In the genomic region with DNA sequence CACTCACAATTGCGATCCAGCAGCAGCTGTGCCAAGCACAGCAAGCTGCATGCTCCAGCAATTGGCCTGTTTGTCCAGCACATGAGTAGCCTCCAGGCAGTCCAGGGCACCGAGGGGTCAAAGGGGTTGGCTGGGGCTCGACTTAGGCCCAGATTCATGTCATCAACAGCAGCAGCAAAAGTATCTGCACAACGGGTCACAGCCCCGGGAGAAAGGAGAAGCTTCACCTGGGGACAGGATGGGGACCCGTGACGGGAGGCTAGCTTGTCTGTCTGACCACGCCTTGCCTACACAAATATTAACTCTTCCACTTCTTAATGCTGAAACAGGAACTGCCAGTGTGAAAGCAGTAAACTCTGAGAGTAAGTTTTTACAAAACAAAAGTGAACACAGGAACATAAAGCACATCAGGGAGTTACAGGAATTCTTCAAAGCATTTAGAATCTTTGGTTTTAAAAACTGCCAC, we compare ENCODE assay signal across 8 cellular contexts.
DNase-seq lines count a peak whose midpoint lies in the region; ATAC-seq, FAIRE-seq and TF ChIP-seq lines count a peak whose summit lies in the region.
"Had no signal": no experiment of that assay in that cellular context is flagged by ENCODE, and none has a peak within 500 bp of the region (broad histone marks: within the 10 kb centered on the region; RNA-seq: fewer than 3 reads in every experiment).

No MANE protein-coding gene starts in this region.

- no peak overlapping the region for H3K9ac ChIP-seq in keratinocyte (ENCODE audit: control insufficient read depth, extremely low read depth, insufficient read depth, low read length)

- dilution Hi-C loops in keratinocyte (cut with MboI; ENCODE audit: extremely low pct_ligation_motif_present, low sequenced_read_pairs), result no loop called here

- peak overlapping the region; percentile 6 for H3K27ac Mint-ChIP-seq in HFFc6

- intact Hi-C loops in tibial artery (cut with DNase I; ENCODE audit: low total_unique reads), result no loop called here

- no peak for FAIRE-seq in keratinocyte (lab: Jason Lieb, UNC)

- H3K9me1 ChIP-seq in keratinocyte (ENCODE audit: control insufficient read depth, extremely low read depth, insufficient read depth, low read length), result no peaks in the 10 kb centered on the region

- no peaks in the 10 kb centered on the region for H3K36me3 ChIP-seq in keratinocyte (ENCODE audit: control insufficient read depth in 2 of 2, extremely low read depth in 1 of 2, insufficient read depth in 2 of 2, low read length in 2 of 2)
- H3K36me3 ChIP-seq in tibial artery, result no peaks in the 10 kb centered on the region
- H3K36me3 ChIP-seq: SJSA1 had no signal

- no peak overlapping the region for H3K4me3 Mint-ChIP-seq in HFFc6

- ATAC-seq in GM18867 (IDR thresholded peaks at IDR 0.05; ENCODE audit: unreplicated experiment), result peak; percentile 94

- no peaks in the 10 kb centered on the region for H3K9me3 ChIP-seq in keratinocyte (ENCODE audit: control insufficient read depth, low read depth, low read length)
- H3K9me3 ChIP-seq in tibial artery, result no peaks in the 10 kb centered on the region
- H3K9me3 ChIP-seq: SJSA1 had no signal

- no peaks in the 10 kb centered on the region for H4K20me1 ChIP-seq in keratinocyte (ENCODE audit: control insufficient read depth, extremely low read depth, insufficient read depth, low read length)

- no peaks in the 10 kb centered on the region for H3K36me3 Mint-ChIP-seq in HFFc6 (ENCODE audit: low read depth)

- peaks cover 3% of the 10 kb centered on the region for H3K27me3 Mint-ChIP-seq in HFFc6 (ENCODE audit: insufficient read depth)

- DNase-seq in HFFc6 (no peak), NCI-H510A treated with DMSO at 0.1 percent for 48 hours (lab: John Stamatoyannopoulos, UW) (peak; percentile 31), keratinocyte (ENCODE audit: low read depth, low spot score) (no peak), NCI-H82 (lab: John Stamatoyannopoulos, UW) (no peak), caudate nucleus (lab: John Stamatoyannopoulos, UW) (no peak), tibial artery (no peak)

- H3K27me3 ChIP-seq in keratinocyte (ENCODE audit: control insufficient read depth, extremely low read depth, insufficient read depth, low read length) (no peaks in the 10 kb centered on the region), tibial artery (no peaks in the 10 kb centered on the region)
- H3K27me3 ChIP-seq: SJSA1 had no signal

- TF ChIP-seq CTCF in HFFc6 (IDR thresholded peaks at IDR 0.05) (no peak), keratinocyte (optimal IDR thresholded peaks at IDR 0.05 in 1 of 3, IDR thresholded peaks at IDR 0.05 in 1 of 3, conservative IDR thresholded peaks at IDR 0.05 in 1 of 3; ENCODE audit: extremely low read depth in 1 of 3, insufficient read depth in 2 of 3, low read length in 3 of 3) (no peak), tibial artery (IDR thresholded peaks at IDR 0.05) (no peak)

- H3K4me1 Mint-ChIP-seq in HFFc6 (ENCODE audit: low read depth), result peaks cover 74% of the 10 kb centered on the region

- H3K27ac ChIP-seq in keratinocyte (ENCODE audit: control insufficient read depth, insufficient read depth, low read length) (no peak overlapping the region), caudate nucleus (ENCODE audit: low read depth, low read length) (no peak overlapping the region), tibial artery (no peak overlapping the region)
- H3K27ac ChIP-seq: SJSA1 had no signal

- peak overlapping the region; percentile 39 for H2AFZ ChIP-seq in keratinocyte (ENCODE audit: control insufficient read depth, low read length)

- H3K79me2 ChIP-seq in keratinocyte (ENCODE audit: control insufficient read depth, insufficient read depth, low read length), result no peaks in the 10 kb centered on the region

- H3K4me1 ChIP-seq in keratinocyte (ENCODE audit: control insufficient read depth, extremely low read depth, insufficient read depth, low read length) (peaks cover 13% of the 10 kb centered on the region), tibial artery (peaks cover 0 to 30% (median 9%) of the 10 kb centered on the region in 4 donors)
- H3K4me1 ChIP-seq: SJSA1 had no signal

- no peaks in the 10 kb centered on the region for H3K9me3 Mint-ChIP-seq in HFFc6

- no peak overlapping the region for H3K4me2 ChIP-seq in keratinocyte (ENCODE audit: control insufficient read depth, extremely low read depth, insufficient read depth, low read depth, low read length)

- H3K4me3 ChIP-seq in keratinocyte (ENCODE audit: control insufficient read depth in 2 of 3, extremely low read depth in 1 of 3, insufficient read depth in 2 of 3, low read depth in 1 of 3, low read length in 3 of 3) (no peak overlapping the region), tibial artery (no peak overlapping the region)
- H3K4me3 ChIP-seq: SJSA1 had no signal
